23 cellular contexts compared by ENCODE assay signal in genomic region chr4:120858776-120859175, GRCh38.
DNase-seq lines count a peak whose midpoint lies in the region; ATAC-seq and TF ChIP-seq lines count a peak whose summit lies in the region.
"Had no signal": no experiment of that assay in that cellular context is flagged by ENCODE, and none has a peak within 500 bp of the region (broad histone marks: within the 10 kb centered on the region; RNA-seq: fewer than 3 reads in every experiment).

No MANE protein-coding gene starts in this region.

- H3K36me3 Mint-ChIP-seq in activated CD8-positive, alpha-beta T cell treated with anti-CD3 and anti-CD28 coated beads for 36 hours (ENCODE audit: low read depth) = no peaks in the 10 kb centered on the region
- no peaks in the 10 kb centered on the region for H3K36me3 Mint-ChIP-seq in activated CD8-positive, alpha-beta T cell treated with anti-CD3 and anti-CD28 coated beads, Interleukin-2, amount 10 ng/mL, durations not matched to agents 7 days and 5 days (ENCODE audit: low read depth)
- H3K36me3 Mint-ChIP-seq: activated CD4-positive, alpha-beta memory T cell treated with anti-CD3 and anti-CD28 coated beads for 36 hours had no signal

- no peak for DNase-seq in activated CD8-positive, alpha-beta T cell treated with anti-CD3 and anti-CD28 coated beads for 36 hours
- DNase-seq in activated CD8-positive, alpha-beta T cell treated with anti-CD3 and anti-CD28 coated beads, Interleukin-2, amount 10 ng/mL, durations not matched to agents 7 days and 5 days = no peak
- DNase-seq in M059J (ENCODE audit: low read depth) = peak; percentile 22
- peak; percentile 10 for DNase-seq in dermis blood vessel endothelial cell
- peak; percentile 45 for DNase-seq in skeletal muscle cell (ENCODE audit: low read depth)
- DNase-seq in Right ventricle myocardium superior = no peak
- no peak for DNase-seq in hepatocyte (ENCODE audit: low spot score)
- DNase-seq: activated CD4-positive, alpha-beta memory T cell treated with anti-CD3 and anti-CD28 coated beads for 36 hours; activated CD4-positive, CD25-positive, alpha-beta regulatory T cell; activated gamma-delta T cell; DMS79; heart right ventricle; NCI-H1105 treated with DMSO at 0.1 percent for 48 hours; NCI-H2081; NCI-H446; occipital lobe; SHP77; SW 1271 had no signal

- CTCF ChIA-PET in activated CD8-positive, alpha-beta T cell treated with anti-CD3 and anti-CD28 coated beads for 36 hours (lab: Charles Lee) = interaction anchor here (1.5 kb wide), 1 partner anchor 14 kb away, joined by 3 read pairs; no protein-coding TSS in a partner anchor
- CTCF ChIA-PET in activated CD8-positive, alpha-beta T cell treated with anti-CD3 and anti-CD28 coated beads, Interleukin-2, amount 10 ng/mL, durations not matched to agents 7 days and 5 days (lab: Charles Lee) = interaction anchor here (1.6 to 2.2 kb wide), 2 partner anchors 15 to 449 kb away, joined by 5 to 7 read pairs; no protein-coding TSS in a partner anchor

- H3K4me3 ChIP-seq in skeletal muscle cell (ENCODE audit: low read depth, low read length) (no peak overlapping the region), hepatocyte (no peak overlapping the region)
- H3K4me3 ChIP-seq: HAP-1, heart right ventricle, skin epidermis, suprapubic skin had no signal

- intact Hi-C loops in activated CD8-positive, alpha-beta T cell treated with anti-CD3 and anti-CD28 coated beads for 36 hours (cut with micrococcal nuclease) = no loop called here
- intact Hi-C loops in Right ventricle myocardium superior (cut with DNase I) = no loop called here

- H3K27me3 ChIP-seq in hepatocyte = no peaks in the 10 kb centered on the region
- H3K27me3 ChIP-seq: heart right ventricle, suprapubic skin had no signal

- no peaks in the 10 kb centered on the region for H3K4me1 ChIP-seq in hepatocyte (ENCODE audit: insufficient read depth)
- H3K4me1 ChIP-seq: HAP-1, suprapubic skin had no signal

- POLR2A ChIA-PET in activated CD8-positive, alpha-beta T cell treated with anti-CD3 and anti-CD28 coated beads for 36 hours (lab: Charles Lee) = interaction anchor here (0.6 kb wide), 1 partner anchor 70 kb away, joined by 3 read pairs; no protein-coding TSS in a partner anchor
- POLR2A ChIA-PET in activated CD8-positive, alpha-beta T cell treated with anti-CD3 and anti-CD28 coated beads, Interleukin-2, amount 10 ng/mL, durations not matched to agents 7 days and 5 days (lab: Charles Lee) = no interaction called here

- no peak overlapping the region for H3K4me2 ChIP-seq in hepatocyte

- ATAC-seq in activated CD8-positive, alpha-beta T cell treated with anti-CD3 and anti-CD28 coated beads for 36 hours = peak; percentile 61
- no peak for ATAC-seq in activated CD8-positive, alpha-beta T cell treated with anti-CD3 and anti-CD28 coated beads, Interleukin-2, amount 10 ng/mL, durations not matched to agents 7 days and 5 days
- ATAC-seq in Right ventricle myocardium superior (ENCODE audit: poor library complexity) = no peak
- no peak for ATAC-seq in GM21825 (IDR thresholded peaks at IDR 0.05; ENCODE audit: unreplicated experiment)
- ATAC-seq: heart right ventricle had no signal

- H3K4me3 Mint-ChIP-seq in activated CD8-positive, alpha-beta T cell treated with anti-CD3 and anti-CD28 coated beads for 36 hours = no peak overlapping the region
- no peak overlapping the region for H3K4me3 Mint-ChIP-seq in activated CD8-positive, alpha-beta T cell treated with anti-CD3 and anti-CD28 coated beads, Interleukin-2, amount 10 ng/mL, durations not matched to agents 7 days and 5 days
- H3K4me3 Mint-ChIP-seq: activated CD4-positive, alpha-beta memory T cell treated with anti-CD3 and anti-CD28 coated beads for 36 hours; dendritic cell treated with granulocyte-macrophage colony-stimulating factor and Interleukin-4, amounts not matched to agents 40 ng/mL and 50 ng/mL, for 4 days had no signal

- H3K27me3 Mint-ChIP-seq in activated CD8-positive, alpha-beta T cell treated with anti-CD3 and anti-CD28 coated beads for 36 hours = peaks cover 3% of the 10 kb centered on the region
- H3K27me3 Mint-ChIP-seq in activated CD8-positive, alpha-beta T cell treated with anti-CD3 and anti-CD28 coated beads, Interleukin-2, amount 10 ng/mL, durations not matched to agents 7 days and 5 days (ENCODE audit: low read depth) = no peaks in the 10 kb centered on the region
- H3K27me3 Mint-ChIP-seq: dendritic cell treated with granulocyte-macrophage colony-stimulating factor and Interleukin-4, amounts not matched to agents 40 ng/mL and 50 ng/mL, for 4 days had no signal

- no peak overlapping the region for H3K27ac ChIP-seq in hepatocyte
- H3K27ac ChIP-seq: heart right ventricle, skin epidermis, suprapubic skin had no signal

- H3K4me1 Mint-ChIP-seq in activated CD8-positive, alpha-beta T cell treated with anti-CD3 and anti-CD28 coated beads for 36 hours (ENCODE audit: low read depth) = peaks cover 13% of the 10 kb centered on the region
- peaks cover 8% of the 10 kb centered on the region for H3K4me1 Mint-ChIP-seq in activated CD8-positive, alpha-beta T cell treated with anti-CD3 and anti-CD28 coated beads, Interleukin-2, amount 10 ng/mL, durations not matched to agents 7 days and 5 days (ENCODE audit: low read depth)

- no peaks in the 10 kb centered on the region for H3K36me3 ChIP-seq in hepatocyte (replicated peaks; ENCODE audit: insufficient read depth, low read depth)
- H3K36me3 ChIP-seq: HAP-1, heart right ventricle, suprapubic skin had no signal

- no peak for TF ChIP-seq CTCF in activated CD8-positive, alpha-beta T cell treated with anti-CD3 and anti-CD28 coated beads for 36 hours (IDR thresholded peaks at IDR 0.05)
- TF ChIP-seq CTCF in hepatocyte (IDR thresholded peaks at IDR 0.05; ENCODE audit: poor library complexity) = no peak

- no peak overlapping the region for H3K27ac Mint-ChIP-seq in activated CD8-positive, alpha-beta T cell treated with anti-CD3 and anti-CD28 coated beads for 36 hours
- H3K27ac Mint-ChIP-seq in activated CD8-positive, alpha-beta T cell treated with anti-CD3 and anti-CD28 coated beads, Interleukin-2, amount 10 ng/mL, durations not matched to agents 7 days and 5 days = no peak overlapping the region
- H3K27ac Mint-ChIP-seq: activated CD4-positive, alpha-beta memory T cell treated with anti-CD3 and anti-CD28 coated beads for 36 hours; dendritic cell treated with granulocyte-macrophage colony-stimulating factor and Interleukin-4, amounts not matched to agents 40 ng/mL and 50 ng/mL, for 4 days had no signal

- H3K9me3 ChIP-seq in hepatocyte (ENCODE audit: low read depth) = no peaks in the 10 kb centered on the region
- H3K9me3 ChIP-seq: HAP-1, heart right ventricle, suprapubic skin had no signal

- no peaks in the 10 kb centered on the region for H3K9me3 Mint-ChIP-seq in activated CD8-positive, alpha-beta T cell treated with anti-CD3 and anti-CD28 coated beads for 36 hours
- H3K9me3 Mint-ChIP-seq in activated CD8-positive, alpha-beta T cell treated with anti-CD3 and anti-CD28 coated beads, Interleukin-2, amount 10 ng/mL, durations not matched to agents 7 days and 5 days (ENCODE audit: insufficient read depth) = no peaks in the 10 kb centered on the region
- H3K9me3 Mint-ChIP-seq: activated CD4-positive, alpha-beta memory T cell treated with anti-CD3 and anti-CD28 coated beads for 36 hours; dendritic cell treated with granulocyte-macrophage colony-stimulating factor and Interleukin-4, amounts not matched to agents 40 ng/mL and 50 ng/mL, for 4 days had no signal

- H2AFZ ChIP-seq in hepatocyte = no peak overlapping the region

- no peaks in the 10 kb centered on the region for H4K20me1 ChIP-seq in hepatocyte (ENCODE audit: insufficient read depth, poor library complexity, severe bottlenecking)

- WGBS in hepatocyte (ENCODE audit: low lambda C conversion rate, missing lambda C conversion rate) = 72% methylated on average over 3 of the region's 3 CpGs

- no peaks in the 10 kb centered on the region for H3K9me2 ChIP-seq in hepatocyte (replicated peaks; ENCODE audit: insufficient read depth)

- H3K79me2 ChIP-seq in hepatocyte = no peaks in the 10 kb centered on the region

Comparison
In these comparisons a context has a peak if more than half of its experiments do, and no peak if none do; other contexts are left out.
1. DNase-seq: peak in M059J (single experiment), dermis blood vessel endothelial cell (single experiment) and skeletal muscle cell (single experiment); none in activated CD8-positive, alpha-beta T cell treated with anti-CD3 and anti-CD28 coated beads for 36 hours (single experiment), activated CD8-positive, alpha-beta T cell treated with anti-CD3 and anti-CD28 coated beads, Interleukin-2, amount 10 ng/mL, durations not matched to agents 7 days and 5 days (single experiment), Right ventricle myocardium superior (single experiment) and hepatocyte (single experiment).